1 cellular context compared by ENCODE assay signal in genomic region chr5:139861021-139861888, GRCh38.
TF ChIP-seq lines count a peak whose summit lies in the region.

No MANE protein-coding gene starts in this region.

TF ChIP-seq in K562, 482 proteins besides CTCF, POLR2A, EP300 and RAD21 (continued from another document):
- TF ChIP-seq, protein P1, sequence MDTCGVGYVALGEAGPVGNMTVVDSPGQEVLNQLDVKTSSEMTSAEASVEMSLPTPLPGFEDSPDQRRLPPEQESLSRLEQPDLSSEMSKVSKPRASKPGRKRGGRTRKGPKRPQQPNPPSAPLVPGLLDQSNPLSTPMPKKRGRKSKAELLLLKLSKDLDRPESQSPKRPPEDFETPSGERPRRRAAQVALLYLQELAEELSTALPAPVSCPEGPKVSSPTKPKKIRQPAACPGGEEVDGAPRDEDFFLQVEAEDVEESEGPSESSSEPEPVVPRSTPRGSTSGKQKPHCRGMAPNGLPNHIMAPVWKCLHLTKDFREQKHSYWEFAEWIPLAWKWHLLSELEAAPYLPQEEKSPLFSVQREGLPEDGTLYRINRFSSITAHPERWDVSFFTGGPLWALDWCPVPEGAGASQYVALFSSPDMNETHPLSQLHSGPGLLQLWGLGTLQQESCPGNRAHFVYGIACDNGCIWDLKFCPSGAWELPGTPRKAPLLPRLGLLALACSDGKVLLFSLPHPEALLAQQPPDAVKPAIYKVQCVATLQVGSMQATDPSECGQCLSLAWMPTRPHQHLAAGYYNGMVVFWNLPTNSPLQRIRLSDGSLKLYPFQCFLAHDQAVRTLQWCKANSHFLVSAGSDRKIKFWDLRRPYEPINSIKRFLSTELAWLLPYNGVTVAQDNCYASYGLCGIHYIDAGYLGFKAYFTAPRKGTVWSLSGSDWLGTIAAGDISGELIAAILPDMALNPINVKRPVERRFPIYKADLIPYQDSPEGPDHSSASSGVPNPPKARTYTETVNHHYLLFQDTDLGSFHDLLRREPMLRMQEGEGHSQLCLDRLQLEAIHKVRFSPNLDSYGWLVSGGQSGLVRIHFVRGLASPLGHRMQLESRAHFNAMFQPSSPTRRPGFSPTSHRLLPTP (IDR thresholded peaks at IDR 0.05; ENCODE audit: borderline replicate concordance, extremely low read depth, insufficient read length): no peak
